ENCODE assay signal across 11 cellular contexts in genomic region chr2:173881886-173882285, GRCh38.
DNase-seq lines count a peak whose midpoint lies in the region; ATAC-seq and TF ChIP-seq lines count a peak whose summit lies in the region.
"Had no signal": no experiment of that assay in that cellular context is flagged by ENCODE, and none has a peak within 500 bp of the region (broad histone marks: within the 10 kb centered on the region; RNA-seq: fewer than 3 reads in every experiment).

No MANE protein-coding gene starts in this region.

- BruUV-seq in PC-3 (replicated peaks; lab: Mats Ljungman, UMichigan): no TSS peak

- H3K36me3 ChIP-seq in BLaER1: no peaks in the 10 kb centered on the region
- no peaks in the 10 kb centered on the region for H3K36me3 ChIP-seq in PC-3 (ENCODE audit: low read depth, low read length)
- no peaks in the 10 kb centered on the region for H3K36me3 ChIP-seq in upper lobe of left lung

- no peaks in the 10 kb centered on the region for H3K9me2 ChIP-seq in PC-3 (replicated peaks; ENCODE audit: low read length)

- no peak for TF ChIP-seq EP300 in upper lobe of left lung (IDR thresholded peaks at IDR 0.05)

- ATAC-seq in PC-3: peak; percentile 27
- no peak for ATAC-seq in GM21529 (IDR thresholded peaks at IDR 0.05; ENCODE audit: unreplicated experiment)
- no peak for ATAC-seq in upper lobe of left lung (ENCODE audit: low FRiP score in 2 of 2)

- 62 to 63% methylated on average over 3 of the region's 3 CpGs for WGBS in upper lobe of left lung, 2 donors

- H3K9me3 ChIP-seq in BLaER1 (peaks cover 10% of the 10 kb centered on the region), PC-3 (ENCODE audit: low read length) (no peaks in the 10 kb centered on the region), upper lobe of left lung (no peaks in the 10 kb centered on the region)

- DNase-seq in DMS53 treated with DMSO at 0.1 percent for 48 hours (lab: John Stamatoyannopoulos, UW; ENCODE audit: unreplicated experiment) (peak; percentile 88), PC-3 (peak; percentile 27), kidney tubule cell (ENCODE audit: low spot score) (peak; percentile 60), upper lobe of left lung (no peak), GM10266 (ENCODE audit: extremely low spot score) (no peak), mesothelial cell of epicardium (ENCODE audit: low spot score in 2 of 2, unreplicated experiment in 2 of 2) (no peak)
- DNase-seq: CD4-positive, alpha-beta memory T cell; NCI-H1436 treated with DMSO at 0.1 percent for 48 hours; PC-9 had no signal

- H4K20me1 ChIP-seq in BLaER1: no peaks in the 10 kb centered on the region
- H4K20me1 ChIP-seq in PC-3 (ENCODE audit: low read length): no peaks in the 10 kb centered on the region

- peaks cover 8% of the 10 kb centered on the region for H3K4me1 Mint-ChIP-seq in mesothelial cell of epicardium
- H3K4me1 Mint-ChIP-seq: CD4-positive, alpha-beta memory T cell had no signal

- H3K27me3 ChIP-seq in BLaER1: no peaks in the 10 kb centered on the region
- no peaks in the 10 kb centered on the region for H3K27me3 ChIP-seq in PC-3 (ENCODE audit: low read length)
- H3K27me3 ChIP-seq in upper lobe of left lung: no peaks in the 10 kb centered on the region

- peaks cover 6% of the 10 kb centered on the region for H3K27me3 Mint-ChIP-seq in mesothelial cell of epicardium (ENCODE audit: low read depth)

- POLR2A ChIA-PET in PC-3 (lab: Charles Lee; ENCODE audit: unreplicated experiment): no interaction called here

- H3K4me1 ChIP-seq in BLaER1: peaks cover 65% of the 10 kb centered on the region
- peaks cover 6% of the 10 kb centered on the region; the same call in 1 of the 2 replicates for H3K4me1 ChIP-seq in PC-3 (ENCODE audit: insufficient read depth, low read length)
- peaks cover 0 to 4% (median 0%) of the 10 kb centered on the region in 4 donors for H3K4me1 ChIP-seq in upper lobe of left lung

- peaks cover 14% of the 10 kb centered on the region for H3K9me3 Mint-ChIP-seq in mesothelial cell of epicardium

- CTCF ChIA-PET in PC-3 (lab: Charles Lee): no interaction called here

- H3K4me3 Mint-ChIP-seq in mesothelial cell of epicardium: no peak overlapping the region
- H3K4me3 Mint-ChIP-seq: CD4-positive, alpha-beta memory T cell had no signal

- H3K4me2 ChIP-seq in BLaER1: peak overlapping the region; percentile 67
- H3K4me2 ChIP-seq in PC-3 (ENCODE audit: low read length): no peak overlapping the region
- H3K4me2 ChIP-seq: PC-9 had no signal

- H3K36me3 Mint-ChIP-seq in mesothelial cell of epicardium: peaks cover 2% of the 10 kb centered on the region
- H3K36me3 Mint-ChIP-seq: CD4-positive, alpha-beta memory T cell had no signal

- H3K9ac ChIP-seq in BLaER1 (no peak overlapping the region), PC-3 (ENCODE audit: low read length) (no peak overlapping the region)

- TF ChIP-seq CTCF in PC-3 (conservative IDR thresholded peaks at IDR 0.05; ENCODE audit: low read depth, low read length): no peak
- no peak for TF ChIP-seq CTCF in upper lobe of left lung (IDR thresholded peaks at IDR 0.05)
- no peak for TF ChIP-seq CTCF in GM10266 (IDR thresholded peaks at IDR 0.05; ENCODE audit: control insufficient read depth, insufficient read depth, low read depth, missing control alignments)
- TF ChIP-seq CTCF in mesothelial cell of epicardium (IDR thresholded peaks at IDR 0.05; ENCODE audit: unreplicated experiment): no peak

- H2AFZ ChIP-seq in PC-3 (ENCODE audit: low read length): no peak overlapping the region
- H2AFZ ChIP-seq: PC-9 had no signal

- H3F3A ChIP-seq in PC-3 (ENCODE audit: low read length, unreplicated experiment): no peaks in the 10 kb centered on the region

- intact Hi-C loops in PC-3 (cut with micrococcal nuclease): loop anchor here (5.0 to 10.0 kb wide), 2 partner anchors 130 to 163 kb away; no protein-coding TSS in a partner anchor

- H3K79me2 ChIP-seq in PC-3 (ENCODE audit: low read length): no peaks in the 10 kb centered on the region

- no peak overlapping the region for H3K4me3 ChIP-seq in BLaER1
- no peak overlapping the region for H3K4me3 ChIP-seq in PC-3 (ENCODE audit: low read length)
- H3K4me3 ChIP-seq in upper lobe of left lung: no peak overlapping the region
- H3K4me3 ChIP-seq: PC-9 had no signal

- TF ChIP-seq POLR2A in upper lobe of left lung (IDR thresholded peaks at IDR 0.05): no peak

- H3K27ac ChIP-seq in BLaER1 (no peak overlapping the region; the same call in 1 of the 2 replicates), PC-3 (ENCODE audit: low read length) (no peak overlapping the region), upper lobe of left lung (no peak overlapping the region)
- H3K27ac ChIP-seq: PC-9 had no signal

- H3K27ac Mint-ChIP-seq in mesothelial cell of epicardium: no peak overlapping the region
- H3K27ac Mint-ChIP-seq: CD4-positive, alpha-beta memory T cell had no signal

Comparison
In these comparisons a context has a peak if more than half of its experiments do, and no peak if none do; other contexts are left out.
1. DNase-seq: peak in DMS53 treated with DMSO at 0.1 percent for 48 hours (single experiment), PC-3 (single experiment) and kidney tubule cell (single experiment); none in upper lobe of left lung (0 of 2), GM10266 (single experiment) and mesothelial cell of epicardium (0 of 2).